In genomic region chr14:64388533-64389243, GRCh38 we compare ENCODE assay signal across 8 cellular contexts. TPM values are rescaled to one million over a fixed set of nuclear protein-coding genes. Genes with fewer than 3 reads are reported as not detected.
A peak's percentile ranks its signal among the peaks of the same experiment; 100 is the strongest.
DNase-seq lines count a peak whose midpoint lies in the region; ATAC-seq and TF ChIP-seq lines count a peak whose summit lies in the region.

No MANE protein-coding gene starts in this region.

- no peaks in the 10 kb centered on the region for H3F3A ChIP-seq in SK-N-SH (replicated peaks; ENCODE audit: insufficient read depth)

- no peaks in the 10 kb centered on the region for H3K27me3 ChIP-seq in SK-N-SH (ENCODE audit: insufficient read depth)
- H3K27me3 ChIP-seq in duodenal mucosa (ENCODE audit: control insufficient read depth in 1 of 2, insufficient read depth in 2 of 2, low read length in 2 of 2): no peaks in the 10 kb centered on the region
- no peaks in the 10 kb centered on the region for H3K27me3 ChIP-seq in thoracic aorta (replicated peaks; ENCODE audit: insufficient read depth)

- H2AFZ ChIP-seq in SK-N-SH (ENCODE audit: low read depth): peak overlapping the region; percentile 97

- H3K9me2 ChIP-seq in SK-N-SH: no peaks in the 10 kb centered on the region

- H3K9me3 ChIP-seq in SK-N-SH (no peaks in the 10 kb centered on the region), duodenal mucosa (ENCODE audit: control insufficient read depth in 1 of 2, low read length in 2 of 2) (no peaks in the 10 kb centered on the region), thoracic aorta (no peaks in the 10 kb centered on the region)

- TF ChIP-seq RAD21 in SK-N-SH (IDR thresholded peaks at IDR 0.05; ENCODE audit: low read length): no peak

- H4K20me1 ChIP-seq in SK-N-SH (ENCODE audit: insufficient read depth): no peaks in the 10 kb centered on the region

- H3K9ac ChIP-seq in SK-N-SH (peak overlapping the region; percentile 89), duodenal mucosa (ENCODE audit: low read depth in 1 of 2, low read length in 2 of 2) (peak overlapping the region; percentile 69 to 74)

- H3K4me1 ChIP-seq in SK-N-SH (ENCODE audit: control insufficient read depth in 1 of 2, insufficient read depth in 2 of 2, low read depth in 1 of 2, low read length in 1 of 2) (peaks cover 7 to 8% of the 10 kb centered on the region in 2 experiments; a peak in 1 of 4 replicates), duodenal mucosa (ENCODE audit: control insufficient read depth in 1 of 2, insufficient read depth in 2 of 2, low read length in 2 of 2) (peaks cover 10 to 13% of the 10 kb centered on the region in 2 donors), thoracic aorta (ENCODE audit: control insufficient read depth in 1 of 2, low read depth in 2 of 2) (peaks cover 0 to 32% of the 10 kb centered on the region in 2 donors)

- CTCF ChIA-PET in SK-N-SH (lab: Yijun Ruan, JAX): interaction anchor here (1.5 to 1.6 kb wide), 2 partner anchors 41 to 44 kb away, joined by 5 to 7 read pairs; no protein-coding TSS in a partner anchor

- DNase-seq in activated CD4-positive, alpha-beta T cell treated with anti-CD3 and anti-CD28 coated beads for 48 hours: peak; percentile 51
- no peak for DNase-seq in activated CD4-positive, alpha-beta T cell treated with anti-CD3 and anti-CD28 coated beads for 4 hours
- peak; percentile 23 for DNase-seq in HPDE6-E6E7 (ENCODE audit: extremely low spot score)
- DNase-seq in SK-N-SH: peak; percentile 10
- peak; percentile 29 for DNase-seq in medulla oblongata (ENCODE audit: extremely low spot score)
- no peak for DNase-seq in thoracic aorta (ENCODE audit: low spot score)

- peak overlapping the region; percentile 88 for H3K4me2 ChIP-seq in SK-N-SH

- POLR2A ChIA-PET in SK-N-SH (lab: Yijun Ruan, JAX): interaction anchor here (0.7 to 1.8 kb wide), 4 partner anchors 13 to 113 kb away, joined by 3 to 5 read pairs (median 4); no protein-coding TSS in a partner anchor

- H3K27ac ChIP-seq in SK-N-SH (ENCODE audit: low read depth in 2 of 2, low read length in 1 of 2): peak overlapping the region; percentile 30 to 56
- H3K27ac ChIP-seq in duodenal mucosa (ENCODE audit: low read depth, low read length): no peak overlapping the region
- H3K27ac ChIP-seq in thoracic aorta: peak overlapping the region; percentile 70 to 87

- 4% methylated on average over 14 of the region's 18 CpGs for WGBS in SK-N-SH (ENCODE audit: low lambda C conversion rate)

- ATAC-seq in thoracic aorta (ENCODE audit: insufficient number of reproducible peaks, low FRiP score, low read depth): peak; percentile 11
- ATAC-seq in GM18517 (IDR thresholded peaks at IDR 0.05; ENCODE audit: unreplicated experiment): no peak

- H3K4me3 ChIP-seq in SK-N-SH (ENCODE audit: low read depth in 2 of 2, low read length in 1 of 2) (peak overlapping the region; percentile 65 to 69), duodenal mucosa (ENCODE audit: low read depth in 1 of 2, low read length in 2 of 2) (peak overlapping the region; percentile 79 to 93), thoracic aorta (peak overlapping the region; percentile 87)

- peaks cover 3 to 7% of the 10 kb centered on the region in 2 experiments for H3K36me3 ChIP-seq in SK-N-SH (replicated peaks in 1 of 2; ENCODE audit: control insufficient read depth in 1 of 2, insufficient read depth in 2 of 2, low read length in 1 of 2)
- peaks cover 0 to 8% of the 10 kb centered on the region in 2 donors for H3K36me3 ChIP-seq in duodenal mucosa (ENCODE audit: control insufficient read depth in 1 of 2, insufficient read depth in 2 of 2, low read length in 2 of 2)
- no peaks in the 10 kb centered on the region for H3K36me3 ChIP-seq in thoracic aorta

- H3K79me2 ChIP-seq in SK-N-SH (ENCODE audit: insufficient read depth): peaks cover 35% of the 10 kb centered on the region

- TF ChIP-seq EP300 in SK-N-SH (IDR thresholded peaks at IDR 0.05; ENCODE audit: borderline replicate concordance in 1 of 2, low read depth in 1 of 2, low read length in 1 of 2): no peak

- no peak for TF ChIP-seq CTCF in SK-N-SH (IDR thresholded peaks at IDR 0.05)
- no peak for TF ChIP-seq CTCF in thoracic aorta (IDR thresholded peaks at IDR 0.05)

TF ChIP-seq in SK-N-SH, 30 proteins besides CTCF, POLR2A, EP300 and RAD21:
- 0 out of 2 replicates have a peak, but pooled peaks have one; percentile 44 for TF ChIP-seq SIN3A (IDR thresholded peaks at IDR 0.05; ENCODE audit: borderline replicate concordance, low read depth, low read length)
- no peak for TF ChIP-seq USF1 (IDR thresholded peaks at IDR 0.05; ENCODE audit: borderline replicate concordance, low read depth)

RNA-seq across cellular contexts. Expression of gene MTHFD1, which starts 0.5 kb away (rescaled TPM):
- polyA plus RNA-seq in SK-N-SH (2012; rRNA removed): 26.8 and 31.0 TPM in 2 replicates
- polyA plus RNA-seq in SK-N-SH (2012; cell fraction: cytosol; rRNA removed): 24.2 and 28.5 TPM in 2 replicates
- polyA plus RNA-seq in SK-N-SH (2012; cell fraction: nucleus; rRNA removed): 30.0 and 47.5 TPM in 2 replicates
- 10 to 100 TPM; 26.5 to 33.7 TPM for total RNA-seq in thoracic aorta

Comparison
In these comparisons a context has a peak if more than half of its experiments do, and no peak if none do; other contexts are left out.
1. DNase-seq: peak in activated CD4-positive, alpha-beta T cell treated with anti-CD3 and anti-CD28 coated beads for 48 hours (single experiment), HPDE6-E6E7 (single experiment), SK-N-SH (single experiment) and medulla oblongata (single experiment); none in activated CD4-positive, alpha-beta T cell treated with anti-CD3 and anti-CD28 coated beads for 4 hours (0 of 2) and thoracic aorta (single experiment).
2. Peak in every context shown above with its lines, with median percentiles within 50 percentile points of each other: H3K4me3 ChIP-seq.